ENCODE assay signal across 17 cellular contexts in the genomic region with DNA sequence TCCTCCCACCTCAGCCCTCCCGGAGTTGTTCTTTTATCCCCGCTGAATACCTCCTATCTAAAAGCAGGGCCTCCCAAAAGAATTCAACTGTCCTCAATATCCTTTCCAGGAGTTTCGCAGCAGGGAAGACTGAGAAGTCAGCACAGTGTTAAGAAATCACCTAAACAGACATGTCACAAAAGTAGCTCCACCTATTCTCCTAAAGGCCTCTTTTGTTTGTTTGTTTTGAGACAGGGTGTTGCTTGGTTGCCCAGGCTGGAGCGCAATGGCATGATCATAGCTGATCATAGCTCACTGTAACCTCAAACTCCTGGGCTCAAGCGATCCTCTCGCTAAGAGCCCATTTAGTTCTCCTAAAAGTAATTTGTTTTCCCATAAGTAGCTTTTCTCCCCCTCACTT. TPM values are rescaled to one million over a fixed set of nuclear protein-coding genes. Genes with fewer than 3 reads are reported as not detected.
DNase-seq lines count a peak whose midpoint lies in the region; ATAC-seq, FAIRE-seq and TF ChIP-seq lines count a peak whose summit lies in the region.
"Had no signal": no experiment of that assay in that cellular context is flagged by ENCODE, and none has a peak within 500 bp of the region (broad histone marks: within the 10 kb centered on the region; RNA-seq: fewer than 3 reads in every experiment).

No MANE protein-coding gene starts in this region.

- H3K4me3 Mint-ChIP-seq in endothelial cell (ENCODE audit: unreplicated experiment): no peak overlapping the region
- no peak overlapping the region for H3K4me3 Mint-ChIP-seq in activated CD4-positive, alpha-beta memory T cell treated with anti-CD3 and anti-CD28 coated beads for 36 hours
- H3K4me3 Mint-ChIP-seq: activated naive CD8-positive, alpha-beta T cell treated with anti-CD3 and anti-CD28 coated beads, Interleukin-2, amount 50 U/mL, for 24 hours had no signal

- H3K36me3 ChIP-seq in mucosa of descending colon (ENCODE audit: low read depth) (no peaks in the 10 kb centered on the region), Peyer's patch (no peaks in the 10 kb centered on the region), vagina (no peaks in the 10 kb centered on the region)
- H3K36me3 ChIP-seq: WERI-Rb-1 had no signal

- no peak for TF ChIP-seq CTCF in A549 (IDR thresholded peaks at IDR 0.05)
- TF ChIP-seq CTCF in endothelial cell (IDR thresholded peaks at IDR 0.05; ENCODE audit: unreplicated experiment): no peak
- no peak for TF ChIP-seq CTCF in mucosa of descending colon (IDR thresholded peaks at IDR 0.05)
- no peak for TF ChIP-seq CTCF in Peyer's patch (IDR thresholded peaks at IDR 0.05)
- no peak for TF ChIP-seq CTCF in vagina (IDR thresholded peaks at IDR 0.05)

- no peak for FAIRE-seq in A549 (lab: Jason Lieb, UNC)

- H3K4me3 ChIP-seq in A549 (no peak overlapping the region), mucosa of descending colon (no peak overlapping the region), Peyer's patch (no peak overlapping the region), vagina (no peak overlapping the region)

- H3K27ac ChIP-seq in A549 (peak overlapping the region; percentile 21 to 38; a peak in 2 of 6 replicates), Peyer's patch (no peak overlapping the region), vagina (no peak overlapping the region)
- H3K27ac ChIP-seq: WERI-Rb-1 had no signal

- H3K4me1 ChIP-seq in A549 (peaks cover 43% of the 10 kb centered on the region), mucosa of descending colon (ENCODE audit: low read depth) (peaks cover 27% of the 10 kb centered on the region), Peyer's patch (peaks cover 0 to 21% (median 5%) of the 10 kb centered on the region in 4 donors), vagina (peaks cover 25% of the 10 kb centered on the region)

- H3K27me3 ChIP-seq in Peyer's patch (no peaks in the 10 kb centered on the region), vagina (no peaks in the 10 kb centered on the region)

- H3K27me3 Mint-ChIP-seq in endothelial cell (ENCODE audit: unreplicated experiment): peaks cover 4% of the 10 kb centered on the region
- H3K27me3 Mint-ChIP-seq in activated CD4-positive, alpha-beta memory T cell treated with anti-CD3 and anti-CD28 coated beads for 36 hours: no peaks in the 10 kb centered on the region
- H3K27me3 Mint-ChIP-seq: activated naive CD8-positive, alpha-beta T cell treated with anti-CD3 and anti-CD28 coated beads, Interleukin-2, amount 50 U/mL, for 24 hours had no signal

- peak overlapping the region; percentile 29; the same call in 2 of the 3 replicates for H3K4me2 ChIP-seq in A549

- 63% methylated on average over 6 of the region's 6 CpGs for WGBS in A549 (ENCODE audit: missing lambda C conversion rate)

- H3K27ac Mint-ChIP-seq in endothelial cell (ENCODE audit: unreplicated experiment): peak overlapping the region; percentile 64
- no peak overlapping the region for H3K27ac Mint-ChIP-seq in activated CD4-positive, alpha-beta memory T cell treated with anti-CD3 and anti-CD28 coated beads for 36 hours
- H3K27ac Mint-ChIP-seq: activated naive CD8-positive, alpha-beta T cell treated with anti-CD3 and anti-CD28 coated beads, Interleukin-2, amount 50 U/mL, for 24 hours had no signal

- POLR2A ChIA-PET in A549 (lab: Yijun Ruan, JAX): interaction anchor here (0.6 to 1.0 kb wide), 2 partner anchors 20 to 27 kb away, joined by 3 to 9 read pairs; no protein-coding TSS in a partner anchor
- POLR2A ChIA-PET in activated CD4-positive, alpha-beta memory T cell treated with anti-CD3 and anti-CD28 coated beads for 36 hours (lab: Charles Lee): no interaction called here

- CTCF ChIA-PET in A549 (lab: Yijun Ruan, JAX): interaction anchor here (0.9 to 95.1 kb wide), 4 partner anchors 5 to 83 kb away, joined by 4 to 4158 read pairs (median 2084); partner anchors contain the start of gene PTMA
- CTCF ChIA-PET in activated CD4-positive, alpha-beta memory T cell treated with anti-CD3 and anti-CD28 coated beads for 36 hours (lab: Charles Lee): interaction anchor here (1.1 to 4.6 kb wide), 6 partner anchors 26 to 68 kb away, joined by 3 to 35 read pairs (median 6); no protein-coding TSS in a partner anchor

- no peaks in the 10 kb centered on the region for H3K9me3 Mint-ChIP-seq in endothelial cell (ENCODE audit: unreplicated experiment)
- H3K9me3 Mint-ChIP-seq in activated CD4-positive, alpha-beta memory T cell treated with anti-CD3 and anti-CD28 coated beads for 36 hours: no peaks in the 10 kb centered on the region
- H3K9me3 Mint-ChIP-seq: activated naive CD8-positive, alpha-beta T cell treated with anti-CD3 and anti-CD28 coated beads, Interleukin-2, amount 50 U/mL, for 24 hours had no signal

- no peak for TF ChIP-seq RAD21 in A549 (conservative IDR thresholded peaks at IDR 0.05 in 1 of 2, IDR thresholded peaks at IDR 0.05 in 1 of 2)

- H3K4me1 Mint-ChIP-seq in endothelial cell (ENCODE audit: unreplicated experiment): peaks cover 16% of the 10 kb centered on the region
- H3K4me1 Mint-ChIP-seq in activated CD4-positive, alpha-beta memory T cell treated with anti-CD3 and anti-CD28 coated beads for 36 hours (ENCODE audit: low read depth): peaks cover 9% of the 10 kb centered on the region

- TF ChIP-seq POLR2A in A549 (IDR thresholded peaks at IDR 0.05; ENCODE audit: low read length) (no peak), Peyer's patch (IDR thresholded peaks at IDR 0.05) (no peak), vagina (IDR thresholded peaks at IDR 0.05) (no peak)

- no peaks in the 10 kb centered on the region for H3K9me3 ChIP-seq in A549
- no peaks in the 10 kb centered on the region for H3K9me3 ChIP-seq in mucosa of descending colon
- no peaks in the 10 kb centered on the region for H3K9me3 ChIP-seq in Peyer's patch
- no peaks in the 10 kb centered on the region for H3K9me3 ChIP-seq in vagina

- intact Hi-C loops in mucosa of descending colon (cut with DNase I, micrococcal nuclease): no loop called here
- intact Hi-C loops in vagina (cut with DNase I): no loop called here
- intact Hi-C loops in activated CD4-positive, alpha-beta memory T cell treated with anti-CD3 and anti-CD28 coated beads for 36 hours (cut with micrococcal nuclease): no loop called here

- ATAC-seq in A549: peak in 1 of 2 experiments; percentile 6; a peak in 2 of 6 replicates
- ATAC-seq in mucosa of descending colon: peak; percentile 52
- ATAC-seq: activated naive CD8-positive, alpha-beta T cell treated with anti-CD3 and anti-CD28 coated beads, Interleukin-2, amount 50 U/mL, for 24 hours had no signal

- DNase-seq in A549 (ENCODE audit: low read depth in 1 of 2, low spot score in 1 of 2): peak in 1 of 2 experiments; percentile 63
- peak; percentile 50 for DNase-seq in M059J (ENCODE audit: low read depth)
- no peak for DNase-seq in endothelial cell (ENCODE audit: low spot score)
- DNase-seq in mucosa of descending colon: peak in 1 of 3 donors; percentile 56
- DNase-seq in Peyer's patch: no peak
- DNase-seq in NCI-H2227 (lab: John Stamatoyannopoulos, UW; ENCODE audit: unreplicated experiment): no peak
- DNase-seq in vagina (ENCODE audit: extremely low spot score in 2 of 2): no peak
- DNase-seq in activated CD4-positive, alpha-beta memory T cell treated with anti-CD3 and anti-CD28 coated beads for 36 hours: no peak
- DNase-seq: activated naive CD8-positive, alpha-beta T cell treated with anti-CD3 and anti-CD28 coated beads, Interleukin-2, amount 50 U/mL, for 24 hours; foreskin melanocyte; KG1; NCI-H187; stimulated activated CD4-positive, alpha-beta T cell treated with anti-CD3 and anti-CD28 coated beads, Interleukin-15, amount 100 ng/mL, for 24 hours; WERI-Rb-1 had no signal

- no peak for TF ChIP-seq EP300 in A549 (IDR thresholded peaks at IDR 0.05)

- H3K36me3 Mint-ChIP-seq in endothelial cell (ENCODE audit: low read depth, unreplicated experiment): no peaks in the 10 kb centered on the region
- H3K36me3 Mint-ChIP-seq in activated CD4-positive, alpha-beta memory T cell treated with anti-CD3 and anti-CD28 coated beads for 36 hours: no peaks in the 10 kb centered on the region

TF ChIP-seq in A549, 52 proteins besides CTCF, POLR2A, EP300 and RAD21:
- TF ChIP-seq EHMT2 (IDR thresholded peaks at IDR 0.05; ENCODE audit: low read depth) (no peak), HEYL (CRISPR knock-in tag; IDR thresholded peaks at IDR 0.05) (no peak), HOXB5 (CRISPR knock-in tag; IDR thresholded peaks at IDR 0.05) (no peak), NR3C1 (IDR thresholded peaks at IDR 0.05) (no peak), RFX5 (IDR thresholded peaks at IDR 0.05) (no peak), HOXA7 (CRISPR knock-in tag; IDR thresholded peaks at IDR 0.05) (no peak)
- TF ChIP-seq, protein P1, sequence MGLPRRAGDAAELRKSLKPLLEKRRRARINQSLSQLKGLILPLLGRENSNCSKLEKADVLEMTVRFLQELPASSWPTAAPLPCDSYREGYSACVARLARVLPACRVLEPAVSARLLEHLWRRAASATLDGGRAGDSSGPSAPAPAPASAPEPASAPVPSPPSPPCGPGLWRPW (IDR thresholded peaks at IDR 0.05): no peak

RNA-seq across cellular contexts. Expression of gene TEX44, which starts 53.8 kb away (rescaled TPM):
- not detected in 2 replicates for polyA plus RNA-seq in A549 (2011; rRNA removed)
- polyA plus RNA-seq in A549 (2012; cell fraction: cytosol; rRNA removed): not detected in 2 replicates
- not detected in 2 replicates for polyA plus RNA-seq in A549 (2012; cell fraction: nucleus; rRNA removed)
- polyA plus RNA-seq in A549 (2017; fragmentation: RNase III; extraction: RNeasy Plus Mini Kit Qiagen cat#74134 plus additional on column Dnase treatment): not detected in 3 replicates
- not detected in 2 replicates for polyA minus RNA-seq in A549 (2011; rRNA and poly(A)+ RNA removed)
- not detected in 2 replicates for total RNA-seq in M059J (2014; rRNA removed; shearing (Covaris generic))
- total RNA-seq in endothelial cell (ENCODE audit: unreplicated experiment): not detected
- total RNA-seq in mucosa of descending colon: not detected
- total RNA-seq in Peyer's patch: not detected
- total RNA-seq in vagina: not detected
- total RNA-seq in activated CD4-positive, alpha-beta memory T cell treated with anti-CD3 and anti-CD28 coated beads for 36 hours: not detected
- total RNA-seq: dermis microvascular lymphatic vessel endothelial cell, kidney epithelial cell, SK-MEL-5 had no signal

Comparison
In these comparisons a context has a peak if more than half of its experiments do, and no peak if none do; other contexts are left out.
1. H3K27ac ChIP-seq: peak in A549 (2 of 2); none in Peyer's patch (0 of 4) and vagina (single experiment).